22 cellular contexts compared by ENCODE assay signal in genomic region chr2:63582873-63583272, GRCh38.
"Had no signal": no experiment of that assay in that cellular context is flagged by ENCODE, and none has a peak within 500 bp of the region (broad histone marks: within the 10 kb centered on the region; RNA-seq: fewer than 3 reads in every experiment).

No MANE protein-coding gene starts in this region.

- H3K4me1 ChIP-seq: ascending aorta had no signal

- H3K9me3 ChIP-seq: adrenal gland, ascending aorta, body of pancreas, SK-N-SH had no signal

- H3K4me3 ChIP-seq: adrenal gland, ascending aorta, body of pancreas had no signal

- H3K4me3 Mint-ChIP-seq: activated CD8-positive, alpha-beta T cell treated with anti-CD3 and anti-CD28 coated beads for 36 hours; activated naive CD8-positive, alpha-beta T cell treated with anti-CD3 and anti-CD28 coated beads, Interleukin-2, amount 10 ng/mL, durations not matched to agents 7 days and 5 days; central memory CD8-positive, alpha-beta T cell had no signal

- H3K4me2 ChIP-seq: SK-N-SH had no signal

- H3K27ac ChIP-seq: adrenal gland, body of pancreas, WERI-Rb-1 had no signal

- H3K9ac ChIP-seq: SK-N-SH had no signal

- H3K27ac Mint-ChIP-seq: activated CD8-positive, alpha-beta T cell treated with anti-CD3 and anti-CD28 coated beads for 36 hours; activated naive CD8-positive, alpha-beta T cell treated with anti-CD3 and anti-CD28 coated beads, Interleukin-2, amount 10 ng/mL, durations not matched to agents 7 days and 5 days had no signal

- ATAC-seq: activated CD4-positive, CD25-positive, alpha-beta regulatory T cell treated with anti-CD3 and anti-CD28 coated beads, Interleukin-2, amount 50 U/mL, for 24 hours; activated CD8-positive, alpha-beta T cell treated with anti-CD3 and anti-CD28 coated beads for 36 hours; body of pancreas had no signal

- DNase-seq: activated CD4-positive, alpha-beta T cell treated with anti-CD3 and anti-CD28 coated beads for 4 hours; activated CD8-positive, alpha-beta memory T cell treated with anti-CD3 and anti-CD28 coated beads, Interleukin-2, amount 50 U/mL, for 4 hours; activated CD8-positive, alpha-beta T cell treated with anti-CD3 and anti-CD28 coated beads for 36 hours; activated naive CD4-positive, alpha-beta T cell treated with anti-CD3 and anti-CD28 coated beads, Interleukin-2, amount 50 U/mL, for 16 hours; activated naive CD8-positive, alpha-beta T cell treated with anti-CD3 and anti-CD28 coated beads, Interleukin-2, amount 10 ng/mL, durations not matched to agents 7 days and 5 days; adrenal gland; body of pancreas; NCI-H1048; NCI-H146; NCI-H187 treated with DMSO at 0.1 percent for 48 hours; NCI-H2081 treated with DMSO at 0.1 percent for 48 hours; NCI-H2171 treated with DMSO at 0.1 percent for 48 hours; NCI-H226; NCI-H526 treated with DMSO at 0.1 percent for 48 hours; NCI-H82; NK-92 treated with Interleukin-12 subunit alpha and Interleukin-12 subunit beta, amount 100 ng/mL, for 24 hours; SK-N-SH; T-helper 1 cell; WERI-Rb-1 had no signal

- H3K27me3 ChIP-seq: adrenal gland, ascending aorta, body of pancreas had no signal

- H3K36me3 ChIP-seq: adrenal gland, ascending aorta, WERI-Rb-1 had no signal

- H3K27me3 Mint-ChIP-seq: activated CD8-positive, alpha-beta T cell treated with anti-CD3 and anti-CD28 coated beads for 36 hours; activated naive CD8-positive, alpha-beta T cell treated with anti-CD3 and anti-CD28 coated beads, Interleukin-2, amount 10 ng/mL, durations not matched to agents 7 days and 5 days; central memory CD8-positive, alpha-beta T cell had no signal

- H3K9me3 Mint-ChIP-seq: activated CD8-positive, alpha-beta T cell treated with anti-CD3 and anti-CD28 coated beads for 36 hours; activated naive CD8-positive, alpha-beta T cell treated with anti-CD3 and anti-CD28 coated beads, Interleukin-2, amount 10 ng/mL, durations not matched to agents 7 days and 5 days; central memory CD8-positive, alpha-beta T cell had no signal
